ENCODE assay signal across 8 cellular contexts in genomic region chr2:30147196-30147714, GRCh38. TPM values are rescaled to one million over a fixed set of nuclear protein-coding genes. Genes with fewer than 3 reads are reported as not detected.
DNase-seq lines count a peak whose midpoint lies in the region; ATAC-seq, FAIRE-seq and TF ChIP-seq lines count a peak whose summit lies in the region.

No MANE protein-coding gene starts in this region.

- TF ChIP-seq EP300 in sigmoid colon (IDR thresholded peaks at IDR 0.05), result no peak

- H3K27me3 ChIP-seq in heart right ventricle (no peaks in the 10 kb centered on the region), sigmoid colon (no peaks in the 10 kb centered on the region)

- no peak for TF ChIP-seq POLR2A in sigmoid colon (IDR thresholded peaks at IDR 0.05)

- no peak for TF ChIP-seq CTCF in heart right ventricle (IDR thresholded peaks at IDR 0.05)
- no peak for TF ChIP-seq CTCF in sigmoid colon (IDR thresholded peaks at IDR 0.05)

- no peaks in the 10 kb centered on the region for H3K27me3 Mint-ChIP-seq in activated T-helper 1 cell treated with anti-CD3 and anti-CD28 coated beads, Interleukin-12 subunit alpha, Interleukin-12 subunit beta, Interleukin-2, Interleukin-4 antibody, amounts not matched to agents 30 ng/mL and 10 ng/mL and 1 ng/mL, durations not matched to agents 14 hours and 24 hours and 36 hours (ENCODE audit: insufficient read depth)

- peaks cover 25% of the 10 kb centered on the region for H3K36me3 Mint-ChIP-seq in activated T-helper 1 cell treated with anti-CD3 and anti-CD28 coated beads, Interleukin-12 subunit alpha, Interleukin-12 subunit beta, Interleukin-2, Interleukin-4 antibody, amounts not matched to agents 30 ng/mL and 10 ng/mL and 1 ng/mL, durations not matched to agents 14 hours and 24 hours and 36 hours (ENCODE audit: low read depth)

- peak; percentile 49 for DNase-seq in NCI-H146 (lab: John Stamatoyannopoulos, UW)
- DNase-seq in NCI-H146 treated with DMSO at 0.1 percent for 48 hours (lab: John Stamatoyannopoulos, UW; ENCODE audit: unreplicated experiment), result no peak
- DNase-seq in activated T-helper 1 cell treated with anti-CD3 and anti-CD28 coated beads, Interleukin-12 subunit alpha, Interleukin-12 subunit beta, Interleukin-2, Interleukin-4 antibody, amounts not matched to agents 30 ng/mL and 10 ng/mL and 1 ng/mL, durations not matched to agents 14 hours and 24 hours and 36 hours (ENCODE audit: low spot score), result no peak
- peak in 1 of 2 donors; percentile 11 for DNase-seq in heart right ventricle
- no peak for DNase-seq in sigmoid colon
- DNase-seq in frontal cortex (ENCODE audit: low spot score in 2 of 2), result no peak

- no peak for FAIRE-seq in frontal cortex (lab: Jason Lieb, UNC)

- H3K9me3 ChIP-seq in heart right ventricle, result no peaks in the 10 kb centered on the region
- no peaks in the 10 kb centered on the region for H3K9me3 ChIP-seq in sigmoid colon

- H3K9me3 Mint-ChIP-seq in activated T-helper 1 cell treated with anti-CD3 and anti-CD28 coated beads, Interleukin-12 subunit alpha, Interleukin-12 subunit beta, Interleukin-2, Interleukin-4 antibody, amounts not matched to agents 30 ng/mL and 10 ng/mL and 1 ng/mL, durations not matched to agents 14 hours and 24 hours and 36 hours, result no peaks in the 10 kb centered on the region

- H3K36me3 ChIP-seq in heart right ventricle, result peaks cover 0 to 39% (median 0%) of the 10 kb centered on the region in 9 donors
- H3K36me3 ChIP-seq in sigmoid colon, result peaks cover 0 to 23% (median 1%) of the 10 kb centered on the region in 4 donors

- WGBS in heart right ventricle, 2 donors, result 0 to 2% methylated on average over 6 to 78 of the region's 79 CpGs
- WGBS in sigmoid colon, 2 donors, result 0% methylated on average over 79 of the region's 79 CpGs

- H3K27ac ChIP-seq in heart right ventricle (peak overlapping the region; percentile 93 to 100 (median 99)), sigmoid colon (peak overlapping the region; percentile 93 to 100 (median 100))

- H3K4me3 ChIP-seq in heart right ventricle, result peak overlapping the region; percentile 73 to 99 (median 98)
- H3K4me3 ChIP-seq in sigmoid colon, result peak overlapping the region; percentile 99 to 100 (median 100)

- peak overlapping the region; percentile 79 for H3K4me3 Mint-ChIP-seq in activated T-helper 1 cell treated with anti-CD3 and anti-CD28 coated beads, Interleukin-12 subunit alpha, Interleukin-12 subunit beta, Interleukin-2, Interleukin-4 antibody, amounts not matched to agents 30 ng/mL and 10 ng/mL and 1 ng/mL, durations not matched to agents 14 hours and 24 hours and 36 hours

- H3K4me1 ChIP-seq in heart right ventricle (peaks cover 11 to 53% (median 42%) of the 10 kb centered on the region in 9 donors), sigmoid colon (peaks cover 0 to 50% (median 45%) of the 10 kb centered on the region in 4 donors)

- H3K27ac Mint-ChIP-seq in activated T-helper 1 cell treated with anti-CD3 and anti-CD28 coated beads, Interleukin-12 subunit alpha, Interleukin-12 subunit beta, Interleukin-2, Interleukin-4 antibody, amounts not matched to agents 30 ng/mL and 10 ng/mL and 1 ng/mL, durations not matched to agents 14 hours and 24 hours and 36 hours, result no peak overlapping the region

- ATAC-seq in HG03159 (IDR thresholded peaks at IDR 0.05; ENCODE audit: unreplicated experiment) (peak; percentile 0), heart right ventricle (peak in 5 of 8 donors; percentile 1 to 8 (median 3)), GM21423 (IDR thresholded peaks at IDR 0.05; ENCODE audit: unreplicated experiment) (no peak)

- H3K4me1 Mint-ChIP-seq in activated T-helper 1 cell treated with anti-CD3 and anti-CD28 coated beads, Interleukin-12 subunit alpha, Interleukin-12 subunit beta, Interleukin-2, Interleukin-4 antibody, amounts not matched to agents 30 ng/mL and 10 ng/mL and 1 ng/mL, durations not matched to agents 14 hours and 24 hours and 36 hours (ENCODE audit: low read depth), result peaks cover 43% of the 10 kb centered on the region

- intact Hi-C loops in activated T-helper 1 cell treated with anti-CD3 and anti-CD28 coated beads, Interleukin-12 subunit alpha, Interleukin-12 subunit beta, Interleukin-2, Interleukin-4 antibody, amounts not matched to agents 30 ng/mL and 10 ng/mL and 1 ng/mL, durations not matched to agents 14 hours and 24 hours and 36 hours (cut with micrococcal nuclease), result loop anchor here (2.0 to 5.0 kb wide), 5 partner anchors 55 to 1178 kb away; partner anchors contain the start of genes EHD3 and LCLAT1
- intact Hi-C loops in heart right ventricle (cut with DNase I), result loop anchor here in 1 of 10 donors (10.0 kb wide), 1 partner anchor 1088 kb away; the partner anchor contains the start of gene EHD3
- intact Hi-C loops in sigmoid colon (cut with DNase I), result loop anchor here (2.0 kb wide), 1 partner anchor 84 kb away; the partner anchor contains the start of gene LBH

RNA-seq across cellular contexts. Expression of gene YPEL5, which starts 0.4 kb away (rescaled TPM):
- 25.1 and 27.3 TPM in 2 replicates for total RNA-seq in activated T-helper 1 cell treated with anti-CD3 and anti-CD28 coated beads, Interleukin-12 subunit alpha, Interleukin-12 subunit beta, Interleukin-2, Interleukin-4 antibody, amounts not matched to agents 30 ng/mL and 10 ng/mL and 1 ng/mL, durations not matched to agents 14 hours and 24 hours and 36 hours
- total RNA-seq in heart right ventricle (10 to 100 TPM; 52.0 to 88.8 (median 73.8) TPM), sigmoid colon (100 to 1,000 TPM; 116 to 155 (median 139) TPM), frontal cortex (133 TPM)
- polyA plus RNA-seq in heart right ventricle (10 to 100 TPM; 35.5 to 38.3 TPM), sigmoid colon (100 to 1,000 TPM in 1 of 3 donors, 10 to 100 TPM in 2; 36.9 to 132 (median 93.7) TPM)
